In the genomic region with DNA sequence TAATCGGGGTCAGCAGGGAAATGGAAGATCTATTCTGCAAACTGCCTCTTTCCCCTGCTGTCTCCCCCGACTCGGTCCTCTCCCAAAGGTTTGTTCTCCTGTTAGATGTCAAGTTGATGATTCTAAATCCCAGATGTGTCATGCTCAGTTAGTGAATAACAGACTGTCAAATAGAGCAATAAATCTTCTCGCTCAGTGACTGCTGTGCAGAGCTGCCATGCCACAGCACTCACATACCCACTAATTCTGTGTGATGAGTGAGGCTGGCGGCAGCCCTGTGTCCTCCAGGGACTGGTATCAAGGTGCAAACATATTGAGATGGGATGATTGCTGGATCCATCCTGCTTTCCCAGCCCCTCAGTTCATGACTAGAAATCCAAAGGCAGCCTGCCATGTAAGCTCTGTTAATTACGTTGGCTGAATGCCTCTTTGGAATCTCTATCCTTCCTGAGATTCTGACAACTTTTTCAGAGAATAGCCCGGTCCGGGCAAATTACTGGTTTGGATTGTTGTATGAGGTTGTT, we compare ENCODE assay signal across 20 cellular contexts.
A peak's percentile ranks its signal among the peaks of the same experiment; 100 is the strongest.
DNase-seq lines count a peak whose midpoint lies in the region; TF ChIP-seq lines count a peak whose summit lies in the region.
"Had no signal": no experiment of that assay in that cellular context is flagged by ENCODE, and none has a peak within 500 bp of the region (broad histone marks: within the 10 kb centered on the region; RNA-seq: fewer than 3 reads in every experiment).

No MANE protein-coding gene starts in this region.

- no peak overlapping the region for H3K4me3 ChIP-seq in BLaER1
- H3K4me3 ChIP-seq: coronary artery, heart left ventricle had no signal

- peak overlapping the region; percentile 78 for H3K4me2 ChIP-seq in BLaER1

- DNase-seq in A172 (ENCODE audit: low spot score) (peak; percentile 7), NCI-H446 treated with DMSO at 0.1 percent for 48 hours (lab: John Stamatoyannopoulos, UW) (peak; percentile 60), glutamatergic neuron (no peak), activated gamma-delta T cell (lab: John Stamatoyannopoulos, UW) (no peak), Calu3 (no peak), SIG-M5 (lab: John Stamatoyannopoulos, UW) (no peak), GF-D8 (lab: John Stamatoyannopoulos, UW) (no peak)
- DNase-seq: activated T-cell treated with anti-CD3 and anti-CD28 coated beads, Interleukin-2, amount 50 U/mL, for 4 hours; aorta; GDM1; heart left ventricle; NCI-H526 treated with DMSO at 0.1 percent for 48 hours; posterior cingulate gyrus; stimulated activated CD4-positive, alpha-beta T cell treated with anti-CD3 and anti-CD28 coated beads, Interleukin-15, amount 100 ng/mL, for 24 hours; substantia nigra had no signal

- no TSS peak for BruUV-seq in Calu3 (replicated peaks; lab: Mats Ljungman, UMichigan)

- H3K27me3 Mint-ChIP-seq in glutamatergic neuron (ENCODE audit: unreplicated experiment): peaks cover 2% of the 10 kb centered on the region
- H3K27me3 Mint-ChIP-seq in Calu3 (ENCODE audit: unreplicated experiment): peaks cover 38% of the 10 kb centered on the region

- peak overlapping the region; percentile 6 for H3K27ac Mint-ChIP-seq in glutamatergic neuron (ENCODE audit: unreplicated experiment)
- H3K27ac Mint-ChIP-seq in Calu3 (ENCODE audit: unreplicated experiment): no peak overlapping the region
- H3K27ac Mint-ChIP-seq: IgD-negative memory B cell, mesothelial cell of epicardium had no signal

- peaks cover 33% of the 10 kb centered on the region for H3K4me1 ChIP-seq in BLaER1

- H3K27ac ChIP-seq in BLaER1: peak overlapping the region; percentile 69
- H3K27ac ChIP-seq: C4-2B, coronary artery had no signal

- no peak overlapping the region for H3K9ac ChIP-seq in BLaER1

- no peaks in the 10 kb centered on the region for H3K36me3 ChIP-seq in BLaER1
- H3K36me3 ChIP-seq: heart left ventricle had no signal

- H3K4me3 Mint-ChIP-seq in glutamatergic neuron (ENCODE audit: unreplicated experiment) (no peak overlapping the region), Calu3 (ENCODE audit: low read depth, unreplicated experiment) (no peak overlapping the region)
- H3K4me3 Mint-ChIP-seq: activated T-cell treated with anti-CD3 and anti-CD28 coated beads, Interleukin-2, amount 50 U/mL, for 4 hours; mesothelial cell of epicardium had no signal

- H3K36me3 Mint-ChIP-seq in glutamatergic neuron (ENCODE audit: unreplicated experiment) (peaks cover 10% of the 10 kb centered on the region), Calu3 (ENCODE audit: insufficient read depth, unreplicated experiment) (no peaks in the 10 kb centered on the region)
- H3K36me3 Mint-ChIP-seq: mesothelial cell of epicardium had no signal

- intact Hi-C loops in Calu3 (cut with micrococcal nuclease; ENCODE audit: unreplicated experiment): no loop called here

- H4K20me1 ChIP-seq in BLaER1: no peaks in the 10 kb centered on the region

- peaks cover 27% of the 10 kb centered on the region for H3K9me3 ChIP-seq in BLaER1
- H3K9me3 ChIP-seq: heart left ventricle had no signal

- TF ChIP-seq CTCF in glutamatergic neuron (IDR thresholded peaks at IDR 0.05; ENCODE audit: partially characterized antibody, unreplicated experiment) (no peak), Calu3 (IDR thresholded peaks at IDR 0.05; ENCODE audit: unreplicated experiment) (no peak)

- H3K4me1 Mint-ChIP-seq in glutamatergic neuron (ENCODE audit: low read depth, unreplicated experiment) (no peaks in the 10 kb centered on the region), Calu3 (ENCODE audit: low read depth, unreplicated experiment) (no peaks in the 10 kb centered on the region)

- CTCF ChIA-PET in Calu3 (lab: Charles Lee): no interaction called here

- no peaks in the 10 kb centered on the region for H3K27me3 ChIP-seq in BLaER1

- peaks cover 3% of the 10 kb centered on the region for H3K9me3 Mint-ChIP-seq in glutamatergic neuron (ENCODE audit: unreplicated experiment)
- no peaks in the 10 kb centered on the region for H3K9me3 Mint-ChIP-seq in Calu3 (ENCODE audit: low read depth, unreplicated experiment)
- H3K9me3 Mint-ChIP-seq: mesothelial cell of epicardium had no signal

Comparison
In these comparisons a context has a peak if more than half of its experiments do, and no peak if none do; other contexts are left out.
1. DNase-seq: peak in A172 (single experiment) and NCI-H446 treated with DMSO at 0.1 percent for 48 hours (single experiment); none in glutamatergic neuron (single experiment), activated gamma-delta T cell (single experiment), Calu3 (single experiment), SIG-M5 (single experiment) and GF-D8 (single experiment).